ENCODE assay signal across 15 cellular contexts in the genomic region with DNA sequence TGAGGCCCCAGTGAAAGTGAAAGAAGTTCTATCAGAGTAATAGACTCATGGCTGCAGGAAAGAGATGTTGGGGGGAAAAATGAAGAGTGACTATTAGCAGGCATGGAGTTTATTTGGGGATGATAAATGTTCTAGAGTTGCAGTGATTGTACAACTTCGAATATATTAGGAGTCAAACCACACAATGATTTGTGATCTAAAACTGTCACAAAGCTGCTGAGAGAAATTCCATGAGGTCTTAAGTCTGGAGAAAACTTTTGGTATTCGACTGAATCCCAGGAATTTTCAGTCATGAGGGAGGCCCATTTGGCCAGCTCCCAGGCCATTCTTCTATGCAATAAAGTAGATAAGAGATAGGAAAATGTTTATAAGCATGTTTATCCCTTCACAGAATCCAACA. TPM values are rescaled to one million over a fixed set of nuclear protein-coding genes. Genes with fewer than 3 reads are reported as not detected.
DNase-seq lines count a peak whose midpoint lies in the region; ATAC-seq and TF ChIP-seq lines count a peak whose summit lies in the region.
"Had no signal": no experiment of that assay in that cellular context is flagged by ENCODE, and none has a peak within 500 bp of the region (broad histone marks: within the 10 kb centered on the region; RNA-seq: fewer than 3 reads in every experiment).

No MANE protein-coding gene starts in this region.

- no peak for ATAC-seq in HG03521 (IDR thresholded peaks at IDR 0.05; ENCODE audit: unreplicated experiment)
- ATAC-seq: HCT116 had no signal

- H3K9me3 ChIP-seq in thyroid gland: no peaks in the 10 kb centered on the region
- no peaks in the 10 kb centered on the region for H3K9me3 ChIP-seq in spleen
- H3K9me3 ChIP-seq: BLaER1 treated with 17β-estradiol and CSF1 and Interleukin-3, amounts not matched to agents 10 nM and 100 nM had no signal

- H3K27me3 ChIP-seq in thyroid gland: no peaks in the 10 kb centered on the region
- no peaks in the 10 kb centered on the region for H3K27me3 ChIP-seq in spleen (replicated peaks in 1 of 7)
- H3K27me3 ChIP-seq: BLaER1 treated with 17β-estradiol and CSF1 and Interleukin-3, amounts not matched to agents 10 nM and 100 nM had no signal

- H3K36me3 ChIP-seq in thyroid gland (no peaks in the 10 kb centered on the region), spleen (no peaks in the 10 kb centered on the region)
- H3K36me3 ChIP-seq: BLaER1 treated with 17β-estradiol and CSF1 and Interleukin-3, amounts not matched to agents 10 nM and 100 nM had no signal

- DNase-seq in A172 (ENCODE audit: low spot score) (peak; percentile 67), amniotic epithelial cell (ENCODE audit: low read depth) (peak; percentile 73), fibroblast of the aortic adventitia (ENCODE audit: low read depth) (peak; percentile 16), posterior vena cava (ENCODE audit: low spot score) (peak; percentile 13), thyroid gland (no peak), spleen (no peak), NCI-H146 treated with DMSO at 0.1 percent for 48 hours (lab: John Stamatoyannopoulos, UW; ENCODE audit: unreplicated experiment) (no peak)
- DNase-seq: Calu3; CD4-positive, alpha-beta T cell; DMS 273 treated with DMSO at 0.1 percent for 48 hours; IMR-90 had no signal

- no peaks in the 10 kb centered on the region for H3K4me1 ChIP-seq in thyroid gland
- H3K4me1 ChIP-seq in spleen: no peaks in the 10 kb centered on the region

- TF ChIP-seq CTCF in fibroblast of the aortic adventitia (IDR thresholded peaks at IDR 0.05; ENCODE audit: insufficient read depth, low read length) (no peak), thyroid gland (IDR thresholded peaks at IDR 0.05) (no peak), spleen (IDR thresholded peaks at IDR 0.05 in 8 of 11, conservative IDR thresholded peaks at IDR 0.05 in 3 of 11) (no peak)

- 78% methylated on average over 2 of the region's 2 CpGs for WGBS in thyroid gland, 2 donors
- WGBS in spleen, 5 donors: 56 to 85% (median 72%) methylated on average over 2 of the region's 2 CpGs

- H3K4me3 ChIP-seq in fibroblast of the aortic adventitia (ENCODE audit: low read depth, low read length) (no peak overlapping the region), thyroid gland (replicated peaks in 1 of 3) (no peak overlapping the region), spleen (no peak overlapping the region)
- H3K4me3 ChIP-seq: BLaER1 treated with 17β-estradiol and CSF1 and Interleukin-3, amounts not matched to agents 10 nM and 100 nM had no signal

- TF ChIP-seq POLR2A in thyroid gland (IDR thresholded peaks at IDR 0.05) (no peak), spleen (IDR thresholded peaks at IDR 0.05) (no peak)

- H3K27ac ChIP-seq in thyroid gland (no peak overlapping the region), spleen (no peak overlapping the region)
- H3K27ac ChIP-seq: 22Rv1; BLaER1 treated with 17β-estradiol and CSF1 and Interleukin-3, amounts not matched to agents 10 nM and 100 nM had no signal

- intact Hi-C loops in posterior vena cava (cut with DNase I): no loop called here
- intact Hi-C loops in thyroid gland (cut with DNase I): no loop called here
- intact Hi-C loops in spleen (cut with DNase I; ENCODE audit: low total_unique reads): no loop called here

RNA-seq across cellular contexts. Expression of a gene that starts 55.9 kb away (rescaled TPM):
- total RNA-seq in A172 (2014; rRNA removed; shearing (Covaris generic)): 2.3 and 4.6 TPM in 2 replicates
- 20.6 and 35.7 TPM in 2 replicates for total RNA-seq in fibroblast of the aortic adventitia (ENCODE audit: low replicate concordance)
- 1 to 10 TPM; 7.1 to 8.4 TPM for total RNA-seq in posterior vena cava
- 1 to 10 TPM; 3.9 to 7.1 (median 5.7) TPM for total RNA-seq in thyroid gland
- 10 to 100 TPM in 5 of 7 donors, 1 to 10 TPM in 2; 6.8 to 21.1 (median 15.4) TPM for total RNA-seq in spleen
- polyA plus RNA-seq in spleen: 1 to 10 TPM in 2 of 3 donors, under 1 TPM in 1; 0.74 to 3.2 (median 1.7) TPM

Comparison
In these comparisons a context has a peak if more than half of its experiments do, and no peak if none do; other contexts are left out.
1. DNase-seq: peak in A172 (single experiment), amniotic epithelial cell (single experiment), fibroblast of the aortic adventitia (single experiment) and posterior vena cava (single experiment); none in thyroid gland (0 of 2), spleen (single experiment) and NCI-H146 treated with DMSO at 0.1 percent for 48 hours (single experiment).